ENCODE assay signal across 16 cellular contexts in the genomic region with DNA sequence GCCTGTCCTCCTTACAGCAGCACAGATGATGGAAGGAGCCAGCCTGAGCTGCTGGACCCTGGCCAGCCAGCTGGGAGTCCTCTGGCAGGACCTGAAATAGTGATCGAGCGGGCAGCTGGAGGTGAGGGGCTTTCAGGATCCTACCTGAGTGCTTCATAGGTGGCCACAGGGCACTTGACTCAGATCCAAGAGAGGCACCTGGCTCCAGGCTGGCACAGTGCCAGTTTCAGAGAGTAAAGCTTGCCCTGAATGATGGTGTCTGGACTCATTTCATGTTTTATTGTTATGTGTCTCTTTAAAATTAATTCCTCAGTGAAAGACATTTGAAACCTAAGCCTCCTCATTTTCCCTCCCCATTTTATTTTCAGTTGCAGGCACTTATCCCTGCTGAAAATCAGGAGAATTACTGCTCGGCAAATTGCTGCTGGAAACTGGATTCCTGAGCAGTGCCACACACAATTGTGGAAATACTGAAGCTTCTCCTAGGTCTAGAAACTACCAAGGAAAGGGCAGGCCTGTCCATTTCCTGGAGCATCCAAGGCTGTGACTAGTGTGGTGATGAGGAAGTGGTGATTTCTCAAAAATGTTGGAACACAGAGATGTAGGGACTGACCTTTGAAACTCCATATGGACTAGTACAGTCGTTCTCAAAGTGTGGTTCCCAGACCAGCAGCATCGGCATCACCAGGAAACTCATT. TPM values are rescaled to one million over a fixed set of nuclear protein-coding genes. Genes with fewer than 3 reads are reported as not detected.
DNase-seq lines count a peak whose midpoint lies in the region; ATAC-seq and TF ChIP-seq lines count a peak whose summit lies in the region.
"Had no signal": no experiment of that assay in that cellular context is flagged by ENCODE, and none has a peak within 500 bp of the region (broad histone marks: within the 10 kb centered on the region; RNA-seq: fewer than 3 reads in every experiment).

No MANE protein-coding gene starts in this region.

- H4K20me1 ChIP-seq in MM.1S (ENCODE audit: insufficient read depth, low read length) = no peaks in the 10 kb centered on the region

- H3K27ac ChIP-seq in MM.1S (ENCODE audit: low read length) = no peak overlapping the region
- H3K27ac ChIP-seq: colonic mucosa had no signal

- no peak overlapping the region for H3K9ac ChIP-seq in MM.1S (ENCODE audit: low read length)

- H3K9me3 Mint-ChIP-seq in activated naive CD4-positive, alpha-beta T cell treated with anti-CD3 and anti-CD28 coated beads, Interleukin-2, amount 50 U/mL, for 72 hours = peaks cover 0 to 12% of the 10 kb centered on the region in 2 donors
- H3K9me3 Mint-ChIP-seq: activated CD4-positive, alpha-beta memory T cell treated with anti-CD3 and anti-CD28 coated beads, Interleukin-2, amount 10 ng/mL, durations not matched to agents 7 days and 5 days had no signal

- H3K27me3 ChIP-seq in MM.1S (replicated peaks; ENCODE audit: insufficient read depth, low read length) = no peaks in the 10 kb centered on the region
- H3K27me3 ChIP-seq: colonic mucosa had no signal

- H3K36me3 Mint-ChIP-seq in activated naive CD4-positive, alpha-beta T cell treated with anti-CD3 and anti-CD28 coated beads, Interleukin-2, amount 50 U/mL, for 72 hours = no peaks in the 10 kb centered on the region
- H3K36me3 Mint-ChIP-seq: CD4-positive, alpha-beta memory T cell had no signal

- intact Hi-C loops in Right ventricle myocardium superior (cut with DNase I) = no loop called here

- H3K27ac Mint-ChIP-seq in activated naive CD4-positive, alpha-beta T cell treated with anti-CD3 and anti-CD28 coated beads, Interleukin-2, amount 50 U/mL, for 72 hours = no peak overlapping the region
- H3K27ac Mint-ChIP-seq: activated CD4-positive, alpha-beta memory T cell treated with anti-CD3 and anti-CD28 coated beads, Interleukin-2, amount 10 ng/mL, durations not matched to agents 7 days and 5 days; activated T-helper 17 cell treated with anti-CD3 and anti-CD28 coated beads, Interleukin-2, amount 50 U/mL, for 72 hours; CD4-positive, alpha-beta memory T cell had no signal

- H3K79me2 ChIP-seq in MM.1S (ENCODE audit: low read length) = no peaks in the 10 kb centered on the region

- no peaks in the 10 kb centered on the region for H3K9me3 ChIP-seq in MM.1S (replicated peaks; ENCODE audit: insufficient read depth, low read length)
- H3K9me3 ChIP-seq: colonic mucosa had no signal

- ATAC-seq in Right ventricle myocardium superior (ENCODE audit: poor library complexity) = no peak
- ATAC-seq in activated naive CD4-positive, alpha-beta T cell treated with anti-CD3 and anti-CD28 coated beads, Interleukin-2, amount 50 U/mL, for 72 hours = no peak
- ATAC-seq in HG03460 (IDR thresholded peaks at IDR 0.05; ENCODE audit: unreplicated experiment) = no peak
- ATAC-seq: activated T-helper 17 cell treated with anti-CD3 and anti-CD28 coated beads, Interleukin-2, amount 50 U/mL, for 72 hours; SK-N-SH treated with all-trans-retinoic acid at 6 μM for 48 hours had no signal

- H3K9me2 ChIP-seq in MM.1S (replicated peaks; ENCODE audit: insufficient read depth, low read length) = no peaks in the 10 kb centered on the region

- no peak overlapping the region for H3K4me2 ChIP-seq in MM.1S (ENCODE audit: low read depth, low read length)

- no peaks in the 10 kb centered on the region for H3F3A ChIP-seq in MM.1S (ENCODE audit: insufficient read depth, low read length)

- no peaks in the 10 kb centered on the region for H3K4me1 ChIP-seq in MM.1S (ENCODE audit: low read length)
- H3K4me1 ChIP-seq: colonic mucosa had no signal

- DNase-seq in AG20443 (ENCODE audit: low spot score) (peak; percentile 22), MM.1S (peak; percentile 6), NCI-H2107 (lab: John Stamatoyannopoulos, UW) (peak; percentile 95), RPMI8226 (peak; percentile 89), Right ventricle myocardium superior (no peak)
- DNase-seq in stimulated activated CD4-positive, alpha-beta T cell treated with anti-CD3 and anti-CD28 coated beads, Interleukin-15, amount 100 ng/mL, for 24 hours = no peak
- no peak for DNase-seq in activated naive CD4-positive, alpha-beta T cell treated with anti-CD3 and anti-CD28 coated beads, Interleukin-2, amount 50 U/mL, for 72 hours (ENCODE audit: low spot score in 2 of 2)
- DNase-seq: activated CD4-positive, alpha-beta memory T cell treated with anti-CD3 and anti-CD28 coated beads, Interleukin-2, amount 10 ng/mL, durations not matched to agents 7 days and 5 days; colonic mucosa; OCI-M1; retina; stimulated activated CD4-positive, alpha-beta T cell treated with anti-CD3 and anti-CD28 coated beads, Interleukin-1b, Interleukin-23, amount 100 ng/mL, for 48 hours had no signal

- no peaks in the 10 kb centered on the region for H3K36me3 ChIP-seq in MM.1S (replicated peaks; ENCODE audit: insufficient read depth, low read length)
- H3K36me3 ChIP-seq: colonic mucosa had no signal

- H2AFZ ChIP-seq in MM.1S (ENCODE audit: low read length) = no peak overlapping the region

- no peak overlapping the region for H3K4me3 ChIP-seq in MM.1S (ENCODE audit: low read length)
- H3K4me3 ChIP-seq: colonic mucosa had no signal

- TF ChIP-seq CTCF in MM.1S (IDR thresholded peaks at IDR 0.05; ENCODE audit: low read length) = no peak

RNA-seq across cellular contexts. Expression of a gene that starts 16.1 kb away (rescaled TPM):
- total RNA-seq in Right ventricle myocardium superior = not detected
- not detected for total RNA-seq in activated naive CD4-positive, alpha-beta T cell treated with anti-CD3 and anti-CD28 coated beads, Interleukin-2, amount 50 U/mL, for 72 hours
- total RNA-seq: activated CD4-positive, alpha-beta memory T cell treated with anti-CD3 and anti-CD28 coated beads, Interleukin-2, amount 10 ng/mL, durations not matched to agents 7 days and 5 days; activated T-helper 17 cell treated with anti-CD3 and anti-CD28 coated beads, Interleukin-2, amount 50 U/mL, for 72 hours; CD4-positive, alpha-beta memory T cell had no signal

Comparison
In these comparisons a context has a peak if more than half of its experiments do, and no peak if none do; other contexts are left out.
1. DNase-seq: peak in AG20443 (single experiment), MM.1S (single experiment), NCI-H2107 (single experiment) and RPMI8226 (single experiment); none in stimulated activated CD4-positive, alpha-beta T cell treated with anti-CD3 and anti-CD28 coated beads, Interleukin-15, amount 100 ng/mL, for 24 hours (single experiment), Right ventricle myocardium superior (single experiment) and activated naive CD4-positive, alpha-beta T cell treated with anti-CD3 and anti-CD28 coated beads, Interleukin-2, amount 50 U/mL, for 72 hours (0 of 2).